ENCODE assay signal across 23 cellular contexts in genomic region chr3:42700366-42701288, GRCh38. TPM values are rescaled to one million over a fixed set of nuclear protein-coding genes. Genes with fewer than 3 reads are reported as not detected.
DNase-seq lines count a peak whose midpoint lies in the region; ATAC-seq and TF ChIP-seq lines count a peak whose summit lies in the region.
"Had no signal": no experiment of that assay in that cellular context is flagged by ENCODE, and none has a peak within 500 bp of the region (broad histone marks: within the 10 kb centered on the region; RNA-seq: fewer than 3 reads in every experiment).

No MANE protein-coding gene starts in this region.

- H3K4me3 ChIP-seq in skeletal muscle tissue (ENCODE audit: low read length in 3 of 3) (peak overlapping the region; percentile 80 to 88 (median 85)), upper lobe of right lung (no peak overlapping the region)
- H3K4me3 ChIP-seq: HAP-1, Peyer's patch, SK-N-MC had no signal

- H3K27ac ChIP-seq in skeletal muscle tissue (ENCODE audit: low read depth, low read length) (peak overlapping the region; percentile 100), upper lobe of right lung (no peak overlapping the region)
- H3K27ac ChIP-seq: brain microvascular endothelial cell, Peyer's patch, SK-N-MC had no signal

- H3K4me1 Mint-ChIP-seq in activated CD4-positive, alpha-beta memory T cell treated with anti-CD3 and anti-CD28 coated beads for 36 hours (ENCODE audit: low read depth): peaks cover 6% of the 10 kb centered on the region
- peaks cover 22% of the 10 kb centered on the region for H3K4me1 Mint-ChIP-seq in activated CD4-positive, alpha-beta memory T cell treated with anti-CD3 and anti-CD28 coated beads, Interleukin-2, amount 10 ng/mL, durations not matched to agents 7 days and 5 days
- H3K4me1 Mint-ChIP-seq: activated B cell treated with CpG ODN at 0.5 μM for 24 hours had no signal

- H3K27ac Mint-ChIP-seq in activated CD4-positive, alpha-beta memory T cell treated with anti-CD3 and anti-CD28 coated beads for 36 hours: peak overlapping the region; percentile 34
- H3K27ac Mint-ChIP-seq in activated CD4-positive, alpha-beta memory T cell treated with anti-CD3 and anti-CD28 coated beads, Interleukin-2, amount 10 ng/mL, durations not matched to agents 7 days and 5 days: no peak overlapping the region
- H3K27ac Mint-ChIP-seq: activated B cell treated with CpG ODN at 0.5 μM for 24 hours; activated CD8-positive, alpha-beta T cell treated with anti-CD3 and anti-CD28 coated beads for 36 hours; dendritic cell treated with granulocyte-macrophage colony-stimulating factor and Interleukin-4, amounts not matched to agents 40 ng/mL and 50 ng/mL, for 4 days had no signal

- H3K9me3 Mint-ChIP-seq in activated CD4-positive, alpha-beta memory T cell treated with anti-CD3 and anti-CD28 coated beads for 36 hours: no peaks in the 10 kb centered on the region
- no peaks in the 10 kb centered on the region for H3K9me3 Mint-ChIP-seq in activated CD4-positive, alpha-beta memory T cell treated with anti-CD3 and anti-CD28 coated beads, Interleukin-2, amount 10 ng/mL, durations not matched to agents 7 days and 5 days
- H3K9me3 Mint-ChIP-seq: activated B cell treated with CpG ODN at 0.5 μM for 24 hours; activated CD8-positive, alpha-beta T cell treated with anti-CD3 and anti-CD28 coated beads for 36 hours; activated naive CD8-positive, alpha-beta T cell treated with anti-CD3 and anti-CD28 coated beads for 36 hours; dendritic cell treated with granulocyte-macrophage colony-stimulating factor and Interleukin-4, amounts not matched to agents 40 ng/mL and 50 ng/mL, for 4 days; naive thymus-derived CD8-positive, alpha-beta T cell had no signal

- intact Hi-C loops in activated CD4-positive, alpha-beta memory T cell treated with anti-CD3 and anti-CD28 coated beads for 36 hours (cut with micrococcal nuclease): no loop called here
- intact Hi-C loops in upper lobe of right lung (cut with DNase I): no loop called here

- H3K9ac ChIP-seq in skeletal muscle tissue (ENCODE audit: low read depth in 1 of 3, low read length in 3 of 3): peak overlapping the region; percentile 88 to 100 (median 98)

- ATAC-seq in upper lobe of right lung: no peak
- no peak for ATAC-seq in HG03521 (IDR thresholded peaks at IDR 0.05; ENCODE audit: unreplicated experiment)

- no peaks in the 10 kb centered on the region for H3K36me3 Mint-ChIP-seq in activated CD4-positive, alpha-beta memory T cell treated with anti-CD3 and anti-CD28 coated beads for 36 hours
- H3K36me3 Mint-ChIP-seq in activated CD4-positive, alpha-beta memory T cell treated with anti-CD3 and anti-CD28 coated beads, Interleukin-2, amount 10 ng/mL, durations not matched to agents 7 days and 5 days (ENCODE audit: low read depth): no peaks in the 10 kb centered on the region
- H3K36me3 Mint-ChIP-seq: activated naive CD8-positive, alpha-beta T cell treated with anti-CD3 and anti-CD28 coated beads for 36 hours; naive thymus-derived CD8-positive, alpha-beta T cell had no signal

- TF ChIP-seq CTCF in upper lobe of right lung (IDR thresholded peaks at IDR 0.05): no peak

- no peaks in the 10 kb centered on the region for H3K27me3 ChIP-seq in skeletal muscle tissue (ENCODE audit: control insufficient read depth in 3 of 3, insufficient read depth in 3 of 3, low read length in 3 of 3)
- no peaks in the 10 kb centered on the region for H3K27me3 ChIP-seq in upper lobe of right lung
- H3K27me3 ChIP-seq: Peyer's patch had no signal

- DNase-seq in activated CD4-positive, alpha-beta memory T cell treated with anti-CD3 and anti-CD28 coated beads for 36 hours: no peak
- DNase-seq in activated CD4-positive, alpha-beta memory T cell treated with anti-CD3 and anti-CD28 coated beads, Interleukin-2, amount 10 ng/mL, durations not matched to agents 7 days and 5 days: no peak
- peak; percentile 41 for DNase-seq in activated CD8-positive, alpha-beta memory T cell treated with anti-CD3 and anti-CD28 coated beads, Interleukin-2, amount 50 U/mL, for 48 hours
- DNase-seq in hepatic stellate cell (ENCODE audit: low spot score): peak; percentile 4
- DNase-seq in upper lobe of right lung: no peak
- no peak for DNase-seq in putamen (ENCODE audit: low spot score)
- DNase-seq: activated B cell treated with CpG ODN at 0.5 μM for 24 hours, brain microvascular endothelial cell, NCI-H1092 treated with DMSO at 0.1 percent for 48 hours, NCI-H2029 treated with DMSO at 0.1 percent for 48 hours had no signal

- H3K36me3 ChIP-seq in skeletal muscle tissue (ENCODE audit: control insufficient read depth in 3 of 3, insufficient read depth in 3 of 3, low read length in 3 of 3): peaks cover 19 to 28% (median 22%) of the 10 kb centered on the region in 3 donors
- no peaks in the 10 kb centered on the region for H3K36me3 ChIP-seq in upper lobe of right lung
- H3K36me3 ChIP-seq: brain microvascular endothelial cell, HAP-1, Peyer's patch had no signal

- CTCF ChIA-PET in activated CD4-positive, alpha-beta memory T cell treated with anti-CD3 and anti-CD28 coated beads for 36 hours (lab: Charles Lee): interaction anchor here (0.9 kb wide), 1 partner anchor 153 kb away, joined by 3 read pairs; no protein-coding TSS in a partner anchor
- CTCF ChIA-PET in activated CD4-positive, alpha-beta memory T cell treated with anti-CD3 and anti-CD28 coated beads, Interleukin-2, amount 10 ng/mL, durations not matched to agents 7 days and 5 days (lab: Charles Lee): no interaction called here

- H3K27me3 Mint-ChIP-seq in activated CD4-positive, alpha-beta memory T cell treated with anti-CD3 and anti-CD28 coated beads for 36 hours: no peaks in the 10 kb centered on the region
- H3K27me3 Mint-ChIP-seq in activated CD4-positive, alpha-beta memory T cell treated with anti-CD3 and anti-CD28 coated beads, Interleukin-2, amount 10 ng/mL, durations not matched to agents 7 days and 5 days: peaks cover 4% of the 10 kb centered on the region

- POLR2A ChIA-PET in activated CD4-positive, alpha-beta memory T cell treated with anti-CD3 and anti-CD28 coated beads for 36 hours (lab: Charles Lee): no interaction called here
- POLR2A ChIA-PET in activated CD4-positive, alpha-beta memory T cell treated with anti-CD3 and anti-CD28 coated beads, Interleukin-2, amount 10 ng/mL, durations not matched to agents 7 days and 5 days (lab: Charles Lee): no interaction called here

- peaks cover 65 to 85% (median 75%) of the 10 kb centered on the region in 3 donors for H3K4me1 ChIP-seq in skeletal muscle tissue (ENCODE audit: control insufficient read depth in 3 of 3, insufficient read depth in 3 of 3, low read length in 3 of 3)
- H3K4me1 ChIP-seq in upper lobe of right lung: no peaks in the 10 kb centered on the region
- H3K4me1 ChIP-seq: HAP-1, Peyer's patch had no signal

- H3K4me3 Mint-ChIP-seq in activated CD4-positive, alpha-beta memory T cell treated with anti-CD3 and anti-CD28 coated beads for 36 hours: no peak overlapping the region
- no peak overlapping the region for H3K4me3 Mint-ChIP-seq in activated CD4-positive, alpha-beta memory T cell treated with anti-CD3 and anti-CD28 coated beads, Interleukin-2, amount 10 ng/mL, durations not matched to agents 7 days and 5 days
- H3K4me3 Mint-ChIP-seq: activated B cell treated with CpG ODN at 0.5 μM for 24 hours; activated CD8-positive, alpha-beta T cell treated with anti-CD3 and anti-CD28 coated beads for 36 hours; activated naive CD8-positive, alpha-beta T cell treated with anti-CD3 and anti-CD28 coated beads for 36 hours; dendritic cell treated with granulocyte-macrophage colony-stimulating factor and Interleukin-4, amounts not matched to agents 40 ng/mL and 50 ng/mL, for 4 days; naive thymus-derived CD8-positive, alpha-beta T cell had no signal

- H3K9me3 ChIP-seq in skeletal muscle tissue (ENCODE audit: control insufficient read depth in 3 of 3, low read length in 3 of 3) (no peaks in the 10 kb centered on the region), upper lobe of right lung (no peaks in the 10 kb centered on the region)
- H3K9me3 ChIP-seq: HAP-1, Peyer's patch had no signal

RNA-seq across cellular contexts. Expression of gene HHATL, which starts 2.0 kb away (rescaled TPM):
- not detected for total RNA-seq in activated CD4-positive, alpha-beta memory T cell treated with anti-CD3 and anti-CD28 coated beads for 36 hours
- under 1 TPM in 1 of 2 experiments, not detected in 1; 0.25 TPM for total RNA-seq in activated CD4-positive, alpha-beta memory T cell treated with anti-CD3 and anti-CD28 coated beads, Interleukin-2, amount 10 ng/mL, durations not matched to agents 7 days and 5 days
- total RNA-seq in skeletal muscle tissue (23.0 TPM), upper lobe of right lung (not detected)
- total RNA-seq: A172; activated B cell treated with CpG ODN at 0.5 μM for 24 hours; activated CD8-positive, alpha-beta T cell treated with anti-CD3 and anti-CD28 coated beads for 36 hours; activated naive CD8-positive, alpha-beta T cell treated with anti-CD3 and anti-CD28 coated beads for 36 hours; fibroblast of villous mesenchyme; LHCN-M2; naive thymus-derived CD8-positive, alpha-beta T cell; NCI-H460 had no signal

RNA-seq across cellular contexts. Expression of gene KLHL40, which starts 15.3 kb away (rescaled TPM):
- total RNA-seq in activated CD4-positive, alpha-beta memory T cell treated with anti-CD3 and anti-CD28 coated beads for 36 hours: not detected
- total RNA-seq in activated CD4-positive, alpha-beta memory T cell treated with anti-CD3 and anti-CD28 coated beads, Interleukin-2, amount 10 ng/mL, durations not matched to agents 7 days and 5 days: not detected
- total RNA-seq in skeletal muscle tissue: 179 TPM
- total RNA-seq in upper lobe of right lung: not detected
- total RNA-seq: A172; activated B cell treated with CpG ODN at 0.5 μM for 24 hours; activated CD8-positive, alpha-beta T cell treated with anti-CD3 and anti-CD28 coated beads for 36 hours; activated naive CD8-positive, alpha-beta T cell treated with anti-CD3 and anti-CD28 coated beads for 36 hours; fibroblast of villous mesenchyme; naive thymus-derived CD8-positive, alpha-beta T cell; NCI-H460; Peyer's patch had no signal

RNA-seq across cellular contexts. Expression of gene ZBTB47, which starts 47.1 kb away (rescaled TPM):
- 1 to 10 TPM; 1.0 to 1.1 TPM for total RNA-seq in activated CD4-positive, alpha-beta memory T cell treated with anti-CD3 and anti-CD28 coated beads for 36 hours
- 1 to 10 TPM in 1 of 2 experiments, under 1 TPM in 1; 0.93 to 1.1 TPM for total RNA-seq in activated CD4-positive, alpha-beta memory T cell treated with anti-CD3 and anti-CD28 coated beads, Interleukin-2, amount 10 ng/mL, durations not matched to agents 7 days and 5 days
- total RNA-seq in skeletal muscle tissue: 21.4 TPM
- total RNA-seq in upper lobe of right lung: 28.1 TPM

Comparison
In these comparisons a context has a peak if more than half of its experiments do, and no peak if none do; other contexts are left out.
1. DNase-seq: peak in activated CD8-positive, alpha-beta memory T cell treated with anti-CD3 and anti-CD28 coated beads, Interleukin-2, amount 50 U/mL, for 48 hours (single experiment) and hepatic stellate cell (single experiment); none in activated CD4-positive, alpha-beta memory T cell treated with anti-CD3 and anti-CD28 coated beads for 36 hours (single experiment), activated CD4-positive, alpha-beta memory T cell treated with anti-CD3 and anti-CD28 coated beads, Interleukin-2, amount 10 ng/mL, durations not matched to agents 7 days and 5 days (single experiment), upper lobe of right lung (single experiment) and putamen (single experiment).
2. RNA of gene HHATL, which starts 2.0 kb away (total RNA-seq): 23.0 TPM in skeletal muscle tissue (single experiment); not detected in upper lobe of right lung (single experiment), 0.25 TPM in activated CD4-positive, alpha-beta memory T cell treated with anti-CD3 and anti-CD28 coated beads, Interleukin-2, amount 10 ng/mL, durations not matched to agents 7 days and 5 days and not detected in activated CD4-positive, alpha-beta memory T cell treated with anti-CD3 and anti-CD28 coated beads for 36 hours; every median in the first group is over 10 times any median in the second.
3. RNA of gene KLHL40, which starts 15.3 kb away (total RNA-seq): 179 TPM in skeletal muscle tissue (single experiment); not detected in activated CD4-positive, alpha-beta memory T cell treated with anti-CD3 and anti-CD28 coated beads for 36 hours, not detected in activated CD4-positive, alpha-beta memory T cell treated with anti-CD3 and anti-CD28 coated beads, Interleukin-2, amount 10 ng/mL, durations not matched to agents 7 days and 5 days and not detected in upper lobe of right lung (single experiment); every median in the first group is over 100 times any median in the second.
4. RNA of gene ZBTB47, which starts 47.1 kb away (total RNA-seq): 28.1 TPM in upper lobe of right lung (single experiment) and 21.4 TPM in skeletal muscle tissue (single experiment); 0.93 to 1.1 TPM in activated CD4-positive, alpha-beta memory T cell treated with anti-CD3 and anti-CD28 coated beads, Interleukin-2, amount 10 ng/mL, durations not matched to agents 7 days and 5 days and 1.0 to 1.1 TPM in activated CD4-positive, alpha-beta memory T cell treated with anti-CD3 and anti-CD28 coated beads for 36 hours; every median in the first group is over 10 times any median in the second.